Comparison of ENCODE assay signal across 1 cellular context in the genomic region with DNA sequence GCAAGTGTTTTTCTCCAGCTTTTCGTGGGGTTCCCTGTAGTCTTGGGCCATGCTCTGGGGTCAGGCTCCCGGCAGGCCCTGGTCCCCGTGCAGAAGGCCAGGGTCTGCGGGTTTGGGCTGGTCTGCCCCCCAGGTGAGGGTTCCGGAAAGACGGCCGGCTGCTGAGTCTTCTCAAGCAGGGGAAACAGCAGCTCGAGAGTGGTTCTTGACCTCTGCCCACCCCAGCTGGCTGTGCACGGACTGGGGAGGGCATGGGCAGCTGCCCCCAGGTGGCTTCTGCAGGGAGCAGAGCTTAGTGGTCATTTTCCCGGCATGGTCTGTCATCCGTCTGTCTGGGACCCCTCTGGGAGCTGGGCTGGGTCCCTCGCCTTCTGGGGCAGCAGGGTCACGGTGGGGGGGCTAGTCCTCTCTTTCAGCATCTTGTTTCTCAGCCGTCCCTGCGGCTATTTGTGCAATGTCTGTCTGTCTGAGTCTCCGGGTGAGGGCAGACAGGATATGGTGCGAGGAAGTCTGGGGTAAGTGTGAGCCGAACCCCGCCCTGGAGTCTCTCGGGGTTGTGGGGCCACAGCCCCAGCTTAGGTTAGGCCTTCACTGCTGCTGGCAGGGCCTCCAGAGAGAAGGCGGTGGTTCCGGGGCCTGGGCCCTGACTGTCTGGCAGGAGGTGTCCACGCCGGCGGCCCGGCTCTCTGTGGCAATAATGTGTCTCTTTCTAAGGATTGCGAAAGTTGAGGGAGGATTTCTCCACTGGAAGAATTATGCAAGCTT.
A peak's percentile ranks its signal among the peaks of the same experiment; 100 is the strongest.
TF ChIP-seq lines count a peak whose summit lies in the region.

No MANE protein-coding gene starts in this region.

TF ChIP-seq in HepG2, 621 proteins besides CTCF, POLR2A, EP300 and RAD21 (continued from another document and continues in another):
- TF ChIP-seq, protein P1, sequence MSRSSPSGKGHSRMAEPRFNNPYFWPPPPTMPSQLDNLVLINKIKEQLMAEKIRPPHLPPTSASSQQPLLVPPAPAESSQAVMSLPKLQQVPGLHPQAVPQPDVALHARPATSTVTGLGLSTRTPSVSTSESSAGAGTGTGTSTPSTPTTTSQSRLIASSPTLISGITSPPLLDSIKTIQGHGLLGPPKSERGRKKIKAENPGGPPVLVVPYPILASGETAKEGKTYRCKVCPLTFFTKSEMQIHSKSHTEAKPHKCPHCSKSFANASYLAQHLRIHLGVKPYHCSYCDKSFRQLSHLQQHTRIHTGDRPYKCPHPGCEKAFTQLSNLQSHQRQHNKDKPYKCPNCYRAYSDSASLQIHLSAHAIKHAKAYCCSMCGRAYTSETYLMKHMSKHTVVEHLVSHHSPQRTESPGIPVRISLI (CRISPR knock-in tag; IDR thresholded peaks at IDR 0.05; ENCODE audit: borderline replicate concordance), result no peak; the same call in 1 of the 2 replicates
- TF ChIP-seq ZNF253 (CRISPR knock-in tag; IDR thresholded peaks at IDR 0.05; ENCODE audit: borderline replicate concordance) (no peak), KAT7 (CRISPR knock-in tag; IDR thresholded peaks at IDR 0.05; ENCODE audit: borderline replicate concordance) (peak; percentile 79), ZNF670 (CRISPR knock-in tag; IDR thresholded peaks at IDR 0.05; ENCODE audit: borderline replicate concordance) (no peak), PAWR (CRISPR knock-in tag; IDR thresholded peaks at IDR 0.05; ENCODE audit: borderline replicate concordance) (no peak), IRX3 (CRISPR knock-in tag; IDR thresholded peaks at IDR 0.05; ENCODE audit: borderline replicate concordance, low read depth) (no peak), ZNF775 (CRISPR knock-in tag; IDR thresholded peaks at IDR 0.05; ENCODE audit: borderline replicate concordance) (no peak), NCOA2 (CRISPR knock-in tag; IDR thresholded peaks at IDR 0.05) (peak; percentile 92), PLRG1 (conservative IDR thresholded peaks at IDR 0.05) (no peak), GZF1 (CRISPR knock-in tag; IDR thresholded peaks at IDR 0.05) (no peak), SMAD3 (CRISPR knock-in tag; IDR thresholded peaks at IDR 0.05) (peak; percentile 74), SRSF4 (IDR thresholded peaks at IDR 0.05; ENCODE audit: low read depth, low read length, poor library complexity, severe bottlenecking) (no peak), ZBTB7A (CRISPR knock-in tag; IDR thresholded peaks at IDR 0.05) (0 out of 2 replicates have a peak, but pooled peaks have one; percentile 50), XRCC5 (optimal IDR thresholded peaks at IDR 0.05; ENCODE audit: low read length) (no peak), ZSCAN20 (CRISPR knock-in tag; IDR thresholded peaks at IDR 0.05; ENCODE audit: borderline replicate concordance) (no peak), KDM5B (CRISPR knock-in tag; IDR thresholded peaks at IDR 0.05; ENCODE audit: borderline replicate concordance) (peak; percentile 60; the same call in 1 of the 2 replicates), ATRX (CRISPR knock-in tag; IDR thresholded peaks at IDR 0.05; ENCODE audit: borderline replicate concordance) (no peak), ZNF746 (CRISPR knock-in tag; IDR thresholded peaks at IDR 0.05) (peak; percentile 94), RXRA (CRISPR knock-in tag; IDR thresholded peaks at IDR 0.05) (peak; percentile 73; the same call in 1 of the 2 replicates), ZSCAN30 (CRISPR knock-in tag; IDR thresholded peaks at IDR 0.05) (0 out of 2 replicates have a peak, but pooled peaks have one; percentile 51), ZNF782 (CRISPR knock-in tag; IDR thresholded peaks at IDR 0.05; ENCODE audit: borderline replicate concordance) (no peak), ZNF550 (CRISPR knock-in tag; IDR thresholded peaks at IDR 0.05; ENCODE audit: borderline replicate concordance) (no peak), SCMH1 (CRISPR knock-in tag; IDR thresholded peaks at IDR 0.05; ENCODE audit: borderline replicate concordance) (no peak), ATF1 (CRISPR knock-in tag; IDR thresholded peaks at IDR 0.05) (no peak), ZNF644 (CRISPR knock-in tag; IDR thresholded peaks at IDR 0.05; ENCODE audit: low read depth) (no peak), CBFB (CRISPR knock-in tag; IDR thresholded peaks at IDR 0.05) (peak; percentile 49; the same call in 1 of the 2 replicates), ZNF350 (CRISPR knock-in tag; IDR thresholded peaks at IDR 0.05; ENCODE audit: borderline replicate concordance, low read depth) (peak; percentile 89; the same call in 1 of the 2 replicates), ZFX (CRISPR knock-in tag; IDR thresholded peaks at IDR 0.05; ENCODE audit: low read depth) (peak; percentile 94), MATR3 (CRISPR knock-in tag; IDR thresholded peaks at IDR 0.05) (no peak), ZNF776 (CRISPR knock-in tag; IDR thresholded peaks at IDR 0.05) (peak; percentile 38; the same call in 1 of the 2 replicates), ADNP (CRISPR knock-in tag; IDR thresholded peaks at IDR 0.05) (no peak)
- TF ChIP-seq, protein P2, sequence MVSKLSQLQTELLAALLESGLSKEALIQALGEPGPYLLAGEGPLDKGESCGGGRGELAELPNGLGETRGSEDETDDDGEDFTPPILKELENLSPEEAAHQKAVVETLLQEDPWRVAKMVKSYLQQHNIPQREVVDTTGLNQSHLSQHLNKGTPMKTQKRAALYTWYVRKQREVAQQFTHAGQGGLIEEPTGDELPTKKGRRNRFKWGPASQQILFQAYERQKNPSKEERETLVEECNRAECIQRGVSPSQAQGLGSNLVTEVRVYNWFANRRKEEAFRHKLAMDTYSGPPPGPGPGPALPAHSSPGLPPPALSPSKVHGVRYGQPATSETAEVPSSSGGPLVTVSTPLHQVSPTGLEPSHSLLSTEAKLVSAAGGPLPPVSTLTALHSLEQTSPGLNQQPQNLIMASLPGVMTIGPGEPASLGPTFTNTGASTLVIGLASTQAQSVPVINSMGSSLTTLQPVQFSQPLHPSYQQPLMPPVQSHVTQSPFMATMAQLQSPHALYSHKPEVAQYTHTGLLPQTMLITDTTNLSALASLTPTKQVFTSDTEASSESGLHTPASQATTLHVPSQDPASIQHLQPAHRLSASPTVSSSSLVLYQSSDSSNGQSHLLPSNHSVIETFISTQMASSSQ (IDR thresholded peaks at IDR 0.05; ENCODE audit: low read depth), result no peak; the same call in 1 of the 2 replicates
- TF ChIP-seq, protein P2 (CRISPR knock-in tag; IDR thresholded peaks at IDR 0.05; ENCODE audit: borderline replicate concordance), result peak; percentile 62; the same call in 1 of the 2 replicates
- TF ChIP-seq, protein P3, sequence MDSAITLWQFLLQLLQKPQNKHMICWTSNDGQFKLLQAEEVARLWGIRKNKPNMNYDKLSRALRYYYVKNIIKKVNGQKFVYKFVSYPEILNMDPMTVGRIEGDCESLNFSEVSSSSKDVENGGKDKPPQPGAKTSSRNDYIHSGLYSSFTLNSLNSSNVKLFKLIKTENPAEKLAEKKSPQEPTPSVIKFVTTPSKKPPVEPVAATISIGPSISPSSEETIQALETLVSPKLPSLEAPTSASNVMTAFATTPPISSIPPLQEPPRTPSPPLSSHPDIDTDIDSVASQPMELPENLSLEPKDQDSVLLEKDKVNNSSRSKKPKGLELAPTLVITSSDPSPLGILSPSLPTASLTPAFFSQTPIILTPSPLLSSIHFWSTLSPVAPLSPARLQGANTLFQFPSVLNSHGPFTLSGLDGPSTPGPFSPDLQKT (CRISPR knock-in tag; IDR thresholded peaks at IDR 0.05; ENCODE audit: borderline replicate concordance), result no peak
- TF ChIP-seq, protein P4, sequence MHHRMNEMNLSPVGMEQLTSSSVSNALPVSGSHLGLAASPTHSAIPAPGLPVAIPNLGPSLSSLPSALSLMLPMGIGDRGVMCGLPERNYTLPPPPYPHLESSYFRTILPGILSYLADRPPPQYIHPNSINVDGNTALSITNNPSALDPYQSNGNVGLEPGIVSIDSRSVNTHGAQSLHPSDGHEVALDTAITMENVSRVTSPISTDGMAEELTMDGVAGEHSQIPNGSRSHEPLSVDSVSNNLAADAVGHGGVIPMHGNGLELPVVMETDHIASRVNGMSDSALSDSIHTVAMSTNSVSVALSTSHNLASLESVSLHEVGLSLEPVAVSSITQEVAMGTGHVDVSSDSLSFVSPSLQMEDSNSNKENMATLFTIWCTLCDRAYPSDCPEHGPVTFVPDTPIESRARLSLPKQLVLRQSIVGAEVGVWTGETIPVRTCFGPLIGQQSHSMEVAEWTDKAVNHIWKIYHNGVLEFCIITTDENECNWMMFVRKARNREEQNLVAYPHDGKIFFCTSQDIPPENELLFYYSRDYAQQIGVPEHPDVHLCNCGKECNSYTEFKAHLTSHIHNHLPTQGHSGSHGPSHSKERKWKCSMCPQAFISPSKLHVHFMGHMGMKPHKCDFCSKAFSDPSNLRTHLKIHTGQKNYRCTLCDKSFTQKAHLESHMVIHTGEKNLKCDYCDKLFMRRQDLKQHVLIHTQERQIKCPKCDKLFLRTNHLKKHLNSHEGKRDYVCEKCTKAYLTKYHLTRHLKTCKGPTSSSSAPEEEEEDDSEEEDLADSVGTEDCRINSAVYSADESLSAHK (CRISPR knock-in tag; IDR thresholded peaks at IDR 0.05; ENCODE audit: borderline replicate concordance), result no peak
- TF ChIP-seq, protein P5, sequence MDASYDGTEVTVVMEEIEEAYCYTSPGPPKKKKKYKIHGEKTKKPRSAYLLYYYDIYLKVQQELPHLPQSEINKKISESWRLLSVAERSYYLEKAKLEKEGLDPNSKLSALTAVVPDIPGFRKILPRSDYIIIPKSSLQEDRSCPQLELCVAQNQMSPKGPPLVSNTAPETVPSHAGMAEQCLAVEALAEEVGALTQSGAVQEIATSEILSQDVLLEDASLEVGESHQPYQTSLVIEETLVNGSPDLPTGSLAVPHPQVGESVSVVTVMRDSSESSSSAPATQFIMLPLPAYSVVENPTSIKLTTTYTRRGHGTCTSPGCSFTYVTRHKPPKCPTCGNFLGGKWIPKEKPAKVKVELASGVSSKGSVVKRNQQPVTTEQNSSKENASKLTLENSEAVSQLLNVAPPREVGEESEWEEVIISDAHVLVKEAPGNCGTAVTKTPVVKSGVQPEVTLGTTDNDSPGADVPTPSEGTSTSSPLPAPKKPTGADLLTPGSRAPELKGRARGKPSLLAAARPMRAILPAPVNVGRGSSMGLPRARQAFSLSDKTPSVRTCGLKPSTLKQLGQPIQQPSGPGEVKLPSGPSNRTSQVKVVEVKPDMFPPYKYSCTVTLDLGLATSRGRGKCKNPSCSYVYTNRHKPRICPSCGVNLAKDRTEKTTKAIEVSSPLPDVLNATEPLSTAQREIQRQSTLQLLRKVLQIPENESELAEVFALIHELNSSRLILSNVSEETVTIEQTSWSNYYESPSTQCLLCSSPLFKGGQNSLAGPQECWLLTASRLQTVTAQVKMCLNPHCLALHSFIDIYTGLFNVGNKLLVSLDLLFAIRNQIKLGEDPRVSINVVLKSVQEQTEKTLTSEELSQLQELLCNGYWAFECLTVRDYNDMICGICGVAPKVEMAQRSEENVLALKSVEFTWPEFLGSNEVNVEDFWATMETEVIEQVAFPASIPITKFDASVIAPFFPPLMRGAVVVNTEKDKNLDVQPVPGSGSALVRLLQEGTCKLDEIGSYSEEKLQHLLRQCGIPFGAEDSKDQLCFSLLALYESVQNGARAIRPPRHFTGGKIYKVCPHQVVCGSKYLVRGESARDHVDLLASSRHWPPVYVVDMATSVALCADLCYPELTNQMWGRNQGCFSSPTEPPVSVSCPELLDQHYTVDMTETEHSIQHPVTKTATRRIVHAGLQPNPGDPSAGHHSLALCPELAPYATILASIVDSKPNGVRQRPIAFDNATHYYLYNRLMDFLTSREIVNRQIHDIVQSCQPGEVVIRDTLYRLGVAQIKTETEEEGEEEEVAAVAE (CRISPR knock-in tag; IDR thresholded peaks at IDR 0.05; ENCODE audit: borderline replicate concordance), result peak; percentile 37; the same call in 1 of the 2 replicates
- TF ChIP-seq, protein P6, sequence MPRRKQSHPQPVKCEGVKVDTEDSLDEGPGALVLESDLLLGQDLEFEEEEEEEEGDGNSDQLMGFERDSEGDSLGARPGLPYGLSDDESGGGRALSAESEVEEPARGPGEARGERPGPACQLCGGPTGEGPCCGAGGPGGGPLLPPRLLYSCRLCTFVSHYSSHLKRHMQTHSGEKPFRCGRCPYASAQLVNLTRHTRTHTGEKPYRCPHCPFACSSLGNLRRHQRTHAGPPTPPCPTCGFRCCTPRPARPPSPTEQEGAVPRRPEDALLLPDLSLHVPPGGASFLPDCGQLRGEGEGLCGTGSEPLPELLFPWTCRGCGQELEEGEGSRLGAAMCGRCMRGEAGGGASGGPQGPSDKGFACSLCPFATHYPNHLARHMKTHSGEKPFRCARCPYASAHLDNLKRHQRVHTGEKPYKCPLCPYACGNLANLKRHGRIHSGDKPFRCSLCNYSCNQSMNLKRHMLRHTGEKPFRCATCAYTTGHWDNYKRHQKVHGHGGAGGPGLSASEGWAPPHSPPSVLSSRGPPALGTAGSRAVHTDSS (CRISPR knock-in tag; conservative IDR thresholded peaks at IDR 0.05), result no peak
- TF ChIP-seq, protein P7, sequence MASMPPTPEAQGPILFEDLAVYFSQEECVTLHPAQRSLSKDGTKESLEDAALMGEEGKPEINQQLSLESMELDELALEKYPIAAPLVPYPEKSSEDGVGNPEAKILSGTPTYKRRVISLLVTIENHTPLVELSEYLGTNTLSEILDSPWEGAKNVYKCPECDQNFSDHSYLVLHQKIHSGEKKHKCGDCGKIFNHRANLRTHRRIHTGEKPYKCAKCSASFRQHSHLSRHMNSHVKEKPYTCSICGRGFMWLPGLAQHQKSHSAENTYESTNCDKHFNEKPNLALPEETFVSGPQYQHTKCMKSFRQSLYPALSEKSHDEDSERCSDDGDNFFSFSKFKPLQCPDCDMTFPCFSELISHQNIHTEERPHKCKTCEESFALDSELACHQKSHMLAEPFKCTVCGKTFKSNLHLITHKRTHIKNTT (CRISPR knock-in tag; IDR thresholded peaks at IDR 0.05), result no peak
- TF ChIP-seq, protein P8, sequence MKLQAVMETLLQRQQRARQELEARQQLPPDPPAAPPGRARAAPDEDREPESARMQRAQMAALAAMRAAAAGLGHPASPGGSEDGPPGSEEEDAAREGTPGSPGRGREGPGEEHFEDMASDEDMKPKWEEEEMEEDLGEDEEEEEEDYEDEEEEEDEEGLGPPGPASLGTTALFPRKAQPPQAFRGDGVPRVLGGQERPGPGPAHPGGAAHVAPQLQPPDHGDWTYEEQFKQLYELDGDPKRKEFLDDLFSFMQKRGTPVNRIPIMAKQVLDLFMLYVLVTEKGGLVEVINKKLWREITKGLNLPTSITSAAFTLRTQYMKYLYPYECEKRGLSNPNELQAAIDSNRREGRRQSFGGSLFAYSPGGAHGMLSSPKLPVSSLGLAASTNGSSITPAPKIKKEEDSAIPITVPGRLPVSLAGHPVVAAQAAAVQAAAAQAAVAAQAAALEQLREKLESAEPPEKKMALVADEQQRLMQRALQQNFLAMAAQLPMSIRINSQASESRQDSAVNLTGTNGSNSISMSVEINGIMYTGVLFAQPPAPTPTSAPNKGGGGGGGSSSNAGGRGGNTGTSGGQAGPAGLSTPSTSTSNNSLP (IDR thresholded peaks at IDR 0.05; ENCODE audit: low read depth, low read length), result no peak
